In genomic region chr11:102325088-102325487, GRCh38 we compare ENCODE assay signal across 21 cellular contexts. TPM values are rescaled to one million over a fixed set of nuclear protein-coding genes. Genes with fewer than 3 reads are reported as not detected.
A peak's percentile ranks its signal among the peaks of the same experiment; 100 is the strongest.
DNase-seq lines count a peak whose midpoint lies in the region; ATAC-seq and TF ChIP-seq lines count a peak whose summit lies in the region.
"Had no signal": no experiment of that assay in that cellular context is flagged by ENCODE, and none has a peak within 500 bp of the region (broad histone marks: within the 10 kb centered on the region; RNA-seq: fewer than 3 reads in every experiment).

No MANE protein-coding gene starts in this region.

- intact Hi-C loops in PC-3 (cut with micrococcal nuclease): no loop called here

- H3K27ac ChIP-seq in PC-3 (ENCODE audit: low read length) (no peak overlapping the region), endodermal cell (ENCODE audit: low read depth, low read length) (no peak overlapping the region)
- H3K27ac ChIP-seq: esophagus squamous epithelium, pancreas, upper lobe of right lung had no signal

- TF ChIP-seq CTCF in PC-3 (conservative IDR thresholded peaks at IDR 0.05; ENCODE audit: low read depth, low read length) (0 out of 2 replicates have a peak, but pooled peaks have one; percentile 12), endodermal cell (conservative IDR thresholded peaks at IDR 0.05) (peak; percentile 52)

- no peak overlapping the region for H3K4me2 ChIP-seq in PC-3 (ENCODE audit: low read length)

- H3K27me3 Mint-ChIP-seq in stimulated activated naive CD8-positive, alpha-beta T cell treated with anti-CD3 and anti-CD28 coated beads, Interleukin-15, Interleukin-2, amounts not matched to agents 100 ng/mL and 50 ng/mL, for 24 hours: no peaks in the 10 kb centered on the region
- no peaks in the 10 kb centered on the region for H3K27me3 Mint-ChIP-seq in stimulated activated naive CD8-positive, alpha-beta T cell treated with anti-CD3 and anti-CD28 coated beads, Interleukin-15, amount 100 ng/mL, for 72 hours
- H3K27me3 Mint-ChIP-seq in endodermal cell (ENCODE audit: insufficient read depth): no peaks in the 10 kb centered on the region
- H3K27me3 Mint-ChIP-seq: activated naive CD8-positive, alpha-beta T cell treated with anti-CD3 and anti-CD28 coated beads, Interleukin-2, amount 10 ng/mL, durations not matched to agents 7 days and 5 days had no signal

- H3K4me1 Mint-ChIP-seq in stimulated activated naive CD8-positive, alpha-beta T cell treated with anti-CD3 and anti-CD28 coated beads, Interleukin-15, Interleukin-2, amounts not matched to agents 100 ng/mL and 50 ng/mL, for 24 hours (ENCODE audit: low read depth): peaks cover 48% of the 10 kb centered on the region
- H3K4me1 Mint-ChIP-seq in stimulated activated naive CD8-positive, alpha-beta T cell treated with anti-CD3 and anti-CD28 coated beads, Interleukin-15, amount 100 ng/mL, for 72 hours: peaks cover 35% of the 10 kb centered on the region
- peaks cover 7% of the 10 kb centered on the region for H3K4me1 Mint-ChIP-seq in endodermal cell

- no peaks in the 10 kb centered on the region for H3K9me3 Mint-ChIP-seq in stimulated activated naive CD8-positive, alpha-beta T cell treated with anti-CD3 and anti-CD28 coated beads, Interleukin-15, Interleukin-2, amounts not matched to agents 100 ng/mL and 50 ng/mL, for 24 hours
- no peaks in the 10 kb centered on the region for H3K9me3 Mint-ChIP-seq in stimulated activated naive CD8-positive, alpha-beta T cell treated with anti-CD3 and anti-CD28 coated beads, Interleukin-15, amount 100 ng/mL, for 72 hours
- H3K9me3 Mint-ChIP-seq in endodermal cell: no peaks in the 10 kb centered on the region
- H3K9me3 Mint-ChIP-seq: activated naive CD8-positive, alpha-beta T cell treated with anti-CD3 and anti-CD28 coated beads, Interleukin-2, amount 10 ng/mL, durations not matched to agents 7 days and 5 days; immature natural killer cell had no signal

- H3K9ac ChIP-seq in PC-3 (ENCODE audit: low read length): no peak overlapping the region
- no peak overlapping the region for H3K9ac ChIP-seq in endodermal cell (ENCODE audit: extremely low read depth, low read length, poor library complexity, severe bottlenecking)

- no peak for ATAC-seq in stimulated activated naive CD8-positive, alpha-beta T cell treated with anti-CD3 and anti-CD28 coated beads, Interleukin-15, amount 100 ng/mL, for 72 hours
- no peak; the same call in 1 of the 2 replicates for ATAC-seq in PC-3
- no peak for ATAC-seq in HG03442 (IDR thresholded peaks at IDR 0.05; ENCODE audit: unreplicated experiment)
- ATAC-seq: pancreas, sciatic nerve, upper lobe of right lung had no signal

- H3K27me3 ChIP-seq in PC-3 (ENCODE audit: low read length) (no peaks in the 10 kb centered on the region), endodermal cell (ENCODE audit: control insufficient read depth, insufficient read depth, low read length, poor library complexity, severe bottlenecking) (no peaks in the 10 kb centered on the region)
- H3K27me3 ChIP-seq: esophagus squamous epithelium, pancreas, upper lobe of right lung had no signal

- H3K9me3 ChIP-seq in PC-3 (ENCODE audit: low read length) (no peaks in the 10 kb centered on the region), endodermal cell (ENCODE audit: control insufficient read depth, low read length) (no peaks in the 10 kb centered on the region)
- H3K9me3 ChIP-seq: esophagus squamous epithelium, pancreas, upper lobe of right lung had no signal

- no peak overlapping the region for H2AFZ ChIP-seq in PC-3 (ENCODE audit: low read length)

- H3K36me3 ChIP-seq in PC-3 (ENCODE audit: low read depth, low read length) (no peaks in the 10 kb centered on the region; the same call in 1 of the 2 replicates), endodermal cell (ENCODE audit: control insufficient read depth, insufficient read depth, low read length) (no peaks in the 10 kb centered on the region)

- H4K20me1 ChIP-seq in PC-3 (ENCODE audit: low read length): no peaks in the 10 kb centered on the region

- no peak overlapping the region for H3K4me3 Mint-ChIP-seq in stimulated activated naive CD8-positive, alpha-beta T cell treated with anti-CD3 and anti-CD28 coated beads, Interleukin-15, Interleukin-2, amounts not matched to agents 100 ng/mL and 50 ng/mL, for 24 hours
- no peak overlapping the region for H3K4me3 Mint-ChIP-seq in stimulated activated naive CD8-positive, alpha-beta T cell treated with anti-CD3 and anti-CD28 coated beads, Interleukin-15, amount 100 ng/mL, for 72 hours
- no peak overlapping the region for H3K4me3 Mint-ChIP-seq in endodermal cell
- H3K4me3 Mint-ChIP-seq: activated naive CD8-positive, alpha-beta T cell treated with anti-CD3 and anti-CD28 coated beads, Interleukin-2, amount 10 ng/mL, durations not matched to agents 7 days and 5 days; immature natural killer cell had no signal

- H3K4me1 ChIP-seq in PC-3 (ENCODE audit: insufficient read depth, low read length): peaks cover 20% of the 10 kb centered on the region
- no peaks in the 10 kb centered on the region for H3K4me1 ChIP-seq in endodermal cell (ENCODE audit: control insufficient read depth, insufficient read depth, low read length)

- H3K36me3 Mint-ChIP-seq in stimulated activated naive CD8-positive, alpha-beta T cell treated with anti-CD3 and anti-CD28 coated beads, Interleukin-15, Interleukin-2, amounts not matched to agents 100 ng/mL and 50 ng/mL, for 24 hours (ENCODE audit: low read depth): peaks cover 92% of the 10 kb centered on the region
- no peaks in the 10 kb centered on the region for H3K36me3 Mint-ChIP-seq in endodermal cell (ENCODE audit: low read depth)

- H3K79me2 ChIP-seq in PC-3 (ENCODE audit: low read length): peaks cover 12% of the 10 kb centered on the region; the same call in 1 of the 2 replicates

- no peaks in the 10 kb centered on the region for H3K9me2 ChIP-seq in PC-3 (replicated peaks; ENCODE audit: low read length)

- DNase-seq in stimulated activated naive CD8-positive, alpha-beta T cell treated with anti-CD3 and anti-CD28 coated beads, Interleukin-15, amount 100 ng/mL, for 72 hours: no peak
- DNase-seq in PC-3: no peak
- no peak for DNase-seq in endodermal cell
- DNase-seq in NCI-H446 treated with DMSO at 0.1 percent for 48 hours (lab: John Stamatoyannopoulos, UW): no peak
- no peak for DNase-seq in DMS 273 (lab: John Stamatoyannopoulos, UW; ENCODE audit: unreplicated experiment)
- no peak for DNase-seq in HuH-7.5 (ENCODE audit: low spot score)
- DNase-seq: activated CD4-positive, alpha-beta T cell treated with anti-CD3 and anti-CD28 coated beads, Interleukin-2, amount 50 U/mL, for 4 hours; activated naive CD8-positive, alpha-beta T cell treated with anti-CD3 and anti-CD28 coated beads, Interleukin-2, amount 10 ng/mL, durations not matched to agents 7 days and 5 days; dermis blood vessel endothelial cell; esophagus squamous epithelium; GDM1; head of caudate nucleus; immature natural killer cell; NCI-H2171; NCI-H69; OCI-M1; pancreas; upper lobe of right lung had no signal

- CTCF ChIA-PET in PC-3 (lab: Charles Lee): no interaction called here

- WGBS in endodermal cell (ENCODE audit: insufficient coverage in 1 of 2, insufficient read length in 1 of 2), 2 experiments: 90 to 93% methylated on average over 2 to 3 of the region's 3 CpGs

- no peaks in the 10 kb centered on the region for H3F3A ChIP-seq in PC-3 (ENCODE audit: low read length, unreplicated experiment)

- peak overlapping the region; percentile 76 for H3K27ac Mint-ChIP-seq in stimulated activated naive CD8-positive, alpha-beta T cell treated with anti-CD3 and anti-CD28 coated beads, Interleukin-15, Interleukin-2, amounts not matched to agents 100 ng/mL and 50 ng/mL, for 24 hours
- no peak overlapping the region for H3K27ac Mint-ChIP-seq in stimulated activated naive CD8-positive, alpha-beta T cell treated with anti-CD3 and anti-CD28 coated beads, Interleukin-15, amount 100 ng/mL, for 72 hours
- H3K27ac Mint-ChIP-seq in endodermal cell: no peak overlapping the region
- H3K27ac Mint-ChIP-seq: activated naive CD8-positive, alpha-beta T cell treated with anti-CD3 and anti-CD28 coated beads, Interleukin-2, amount 10 ng/mL, durations not matched to agents 7 days and 5 days had no signal

- BruUV-seq in PC-3 (replicated peaks; lab: Mats Ljungman, UMichigan): no TSS peak

- POLR2A ChIA-PET in PC-3 (lab: Charles Lee; ENCODE audit: unreplicated experiment): no interaction called here

- H3K4me3 ChIP-seq in PC-3 (ENCODE audit: low read length): no peak overlapping the region
- no peak overlapping the region for H3K4me3 ChIP-seq in endodermal cell (ENCODE audit: low read length)
- H3K4me3 ChIP-seq: esophagus squamous epithelium, pancreas, upper lobe of right lung had no signal

RNA-seq across cellular contexts. Expression of gene BIRC3, which starts 7.8 kb away (rescaled TPM):
- total RNA-seq in PC-3 (2014; rRNA removed) (3.9 and 4.2 TPM in 2 replicates), endodermal cell (under 1 TPM; 0.04 to 0.07 TPM)
- 0.18 TPM for polyA plus RNA-seq in endodermal cell (2013, experiment 1 of 2)
- polyA plus RNA-seq in endodermal cell (2013, experiment 2 of 2): 0.41 TPM

RNA-seq across cellular contexts. Expression of gene BIRC2, which starts 21.9 kb away (rescaled TPM):
- total RNA-seq in PC-3 (2014; rRNA removed) (36.1 and 42.6 TPM in 2 replicates), endodermal cell (10 to 100 TPM; 45.4 to 55.3 TPM)
- 50.3 TPM for polyA plus RNA-seq in endodermal cell (2013, experiment 1 of 2)
- 37.7 TPM for polyA plus RNA-seq in endodermal cell (2013, experiment 2 of 2)
